In genomic region chr6:169960531-169960890, GRCh38 we compare ENCODE assay signal across 23 cellular contexts.
DNase-seq lines count a peak whose midpoint lies in the region; ATAC-seq and TF ChIP-seq lines count a peak whose summit lies in the region.
"Had no signal": no experiment of that assay in that cellular context is flagged by ENCODE, and none has a peak within 500 bp of the region (broad histone marks: within the 10 kb centered on the region; RNA-seq: fewer than 3 reads in every experiment).

No MANE protein-coding gene starts in this region.

- H3K27ac ChIP-seq in BLaER1, result no peak overlapping the region; the same call in 1 of the 2 replicates
- no peak overlapping the region for H3K27ac ChIP-seq in endodermal cell (ENCODE audit: low read depth, low read length)
- no peak overlapping the region for H3K27ac ChIP-seq in sigmoid colon
- H3K27ac ChIP-seq: left lung, SJSA1 had no signal

- TF ChIP-seq EP300 in sigmoid colon (IDR thresholded peaks at IDR 0.05), result no peak

- H3K4me3 Mint-ChIP-seq in endodermal cell, result no peak overlapping the region
- H3K4me3 Mint-ChIP-seq: CD4-positive, CD25-positive, alpha-beta regulatory T cell had no signal

- H3K4me3 ChIP-seq in BLaER1, result no peak overlapping the region
- no peak overlapping the region for H3K4me3 ChIP-seq in endodermal cell (ENCODE audit: low read length)
- H3K4me3 ChIP-seq in sigmoid colon, result no peak overlapping the region
- H3K4me3 ChIP-seq: left lung, SJSA1, uterus had no signal

- H3K36me3 Mint-ChIP-seq in endodermal cell (ENCODE audit: low read depth), result no peaks in the 10 kb centered on the region
- H3K36me3 Mint-ChIP-seq: CD4-positive, CD25-positive, alpha-beta regulatory T cell had no signal

- no peaks in the 10 kb centered on the region for H4K20me1 ChIP-seq in BLaER1

- no peaks in the 10 kb centered on the region for H3K9me3 Mint-ChIP-seq in endodermal cell
- H3K9me3 Mint-ChIP-seq: naive B cell had no signal

- intact Hi-C loops in sigmoid colon (cut with DNase I), result loop anchor here (5.0 kb wide), 3 partner anchors 62 to 332 kb away; partner anchors contain the start of gene DLL1

- ATAC-seq in HG03521 (IDR thresholded peaks at IDR 0.05; ENCODE audit: unreplicated experiment) (no peak), GM18861 (IDR thresholded peaks at IDR 0.05; ENCODE audit: unreplicated experiment) (no peak)
- ATAC-seq: left lung had no signal

- 93 to 99% methylated on average over 7 to 10 of the region's 10 CpGs for WGBS in endodermal cell (ENCODE audit: insufficient coverage in 1 of 2, insufficient read length in 1 of 2), 2 experiments
- WGBS in sigmoid colon, 2 donors, result 86 to 88% methylated on average over 10 of the region's 10 CpGs

- no peaks in the 10 kb centered on the region for H3K4me1 Mint-ChIP-seq in endodermal cell

- H3K27ac Mint-ChIP-seq in endodermal cell, result no peak overlapping the region

- peak; percentile 9 for DNase-seq in D341Med (ENCODE audit: low spot score)
- peak; percentile 43 for DNase-seq in endodermal cell
- peak; percentile 57 for DNase-seq in sigmoid colon
- no peak for DNase-seq in stimulated activated naive CD4-positive, alpha-beta T cell treated with Interleukin-2 at 50 U/mL for 16 hours (lab: John Stamatoyannopoulos, UW)
- DNase-seq in NCI-H1930 (lab: John Stamatoyannopoulos, UW), result no peak
- DNase-seq: activated CD4-positive, alpha-beta T cell treated with anti-CD3 and anti-CD28 coated beads, Interleukin-2, amount 50 U/mL, for 4 hours; activated gamma-delta T cell treated with Interleukin-2 at 50 U/mL for 16 hours; CD4-positive, CD25-positive, alpha-beta regulatory T cell; central memory CD4-positive, alpha-beta T cell; IMR-90; naive B cell; NCI-H2081 treated with DMSO at 0.1 percent for 48 hours; NCI-H226; NCI-H748 treated with DMSO at 0.1 percent for 48 hours; nucleus accumbens; retina; T-helper 1 cell had no signal

- H3K4me2 ChIP-seq in BLaER1, result peak overlapping the region; percentile 73; the same call in 1 of the 2 replicates

- H3K4me1 ChIP-seq in BLaER1, result peaks cover 41% of the 10 kb centered on the region
- H3K4me1 ChIP-seq in endodermal cell (ENCODE audit: control insufficient read depth, insufficient read depth, low read length), result no peaks in the 10 kb centered on the region
- H3K4me1 ChIP-seq in sigmoid colon, result peaks cover 0 to 15% (median 10%) of the 10 kb centered on the region in 4 donors
- H3K4me1 ChIP-seq: SJSA1, uterus had no signal

- no peaks in the 10 kb centered on the region; the same call in 1 of the 2 replicates for H3K9me3 ChIP-seq in BLaER1
- H3K9me3 ChIP-seq in endodermal cell (ENCODE audit: control insufficient read depth, low read length), result no peaks in the 10 kb centered on the region
- no peaks in the 10 kb centered on the region for H3K9me3 ChIP-seq in sigmoid colon
- H3K9me3 ChIP-seq: left lung, uterus had no signal

- no peak overlapping the region for H3K9ac ChIP-seq in BLaER1
- H3K9ac ChIP-seq in endodermal cell (ENCODE audit: extremely low read depth, low read length, poor library complexity, severe bottlenecking), result no peak overlapping the region

- no peak for TF ChIP-seq POLR2A in sigmoid colon (IDR thresholded peaks at IDR 0.05)

- H3K27me3 Mint-ChIP-seq in endodermal cell (ENCODE audit: insufficient read depth), result peaks cover 7% of the 10 kb centered on the region

- H3K27me3 ChIP-seq in BLaER1, result peaks cover 22% of the 10 kb centered on the region
- peaks cover 16% of the 10 kb centered on the region for H3K27me3 ChIP-seq in endodermal cell (ENCODE audit: control insufficient read depth, insufficient read depth, low read length, poor library complexity, severe bottlenecking)
- peaks cover 4 to 17% (median 5%) of the 10 kb centered on the region in 3 donors for H3K27me3 ChIP-seq in sigmoid colon
- H3K27me3 ChIP-seq: SJSA1, uterus had no signal

- H3K36me3 ChIP-seq in BLaER1, result no peaks in the 10 kb centered on the region
- H3K36me3 ChIP-seq in endodermal cell (ENCODE audit: control insufficient read depth, insufficient read depth, low read length), result no peaks in the 10 kb centered on the region
- no peaks in the 10 kb centered on the region for H3K36me3 ChIP-seq in sigmoid colon
- H3K36me3 ChIP-seq: left lung, SJSA1, uterus had no signal

- no peak for TF ChIP-seq CTCF in endodermal cell (conservative IDR thresholded peaks at IDR 0.05)
- no peak for TF ChIP-seq CTCF in sigmoid colon (IDR thresholded peaks at IDR 0.05)

Comparison
In these comparisons a context has a peak if more than half of its experiments do, and no peak if none do; other contexts are left out.
1. DNase-seq: peak in D341Med (single experiment), endodermal cell (single experiment) and sigmoid colon (single experiment); none in stimulated activated naive CD4-positive, alpha-beta T cell treated with Interleukin-2 at 50 U/mL for 16 hours (single experiment) and NCI-H1930 (0 of 2).